ENCODE assay signal across 9 cellular contexts in genomic region chr5:157745041-157745456, GRCh38. TPM values are rescaled to one million over a fixed set of nuclear protein-coding genes. Genes with fewer than 3 reads are reported as not detected.
DNase-seq lines count a peak whose midpoint lies in the region; ATAC-seq lines count a peak whose summit lies in the region.
"Had no signal": no experiment of that assay in that cellular context is flagged by ENCODE, and none has a peak within 500 bp of the region (broad histone marks: within the 10 kb centered on the region; RNA-seq: fewer than 3 reads in every experiment).

No MANE protein-coding gene starts in this region.

- ATAC-seq in aorta (ENCODE audit: low FRiP score) = no peak
- no peak for ATAC-seq in HG02870 (IDR thresholded peaks at IDR 0.05; ENCODE audit: unreplicated experiment)

- no peaks in the 10 kb centered on the region for H3K36me3 ChIP-seq in duodenal mucosa (ENCODE audit: control insufficient read depth in 1 of 2, insufficient read depth in 2 of 2, low read length in 2 of 2)
- H3K36me3 ChIP-seq in trophoblast cell (ENCODE audit: control insufficient read depth in 1 of 2, insufficient read depth in 2 of 2, low read length in 2 of 2) = no peaks in the 10 kb centered on the region
- no peaks in the 10 kb centered on the region for H3K36me3 ChIP-seq in aorta (ENCODE audit: control insufficient read depth in 1 of 2, insufficient read depth in 2 of 2, low read length in 1 of 2)

- H3K79me1 ChIP-seq in trophoblast cell (ENCODE audit: low read length) = peaks cover 7% of the 10 kb centered on the region

- no peak overlapping the region for H2BK120ac ChIP-seq in trophoblast cell (ENCODE audit: insufficient read depth, low read length, poor library complexity)

- no peak overlapping the region for H2BK5ac ChIP-seq in trophoblast cell (ENCODE audit: low read depth, low read length, poor library complexity)

- no peak overlapping the region for H3K14ac ChIP-seq in trophoblast cell (ENCODE audit: low read length)

- peak overlapping the region in 1 of 2 donors; percentile 66 for H3K9ac ChIP-seq in duodenal mucosa (ENCODE audit: low read depth in 1 of 2, low read length in 2 of 2)
- no peak overlapping the region for H3K9ac ChIP-seq in trophoblast cell (ENCODE audit: low read length)

- no peaks in the 10 kb centered on the region for H3K27me3 ChIP-seq in duodenal mucosa (ENCODE audit: control insufficient read depth in 1 of 2, insufficient read depth in 2 of 2, low read length in 2 of 2)
- H3K27me3 ChIP-seq in trophoblast cell (ENCODE audit: insufficient read depth, low read length) = no peaks in the 10 kb centered on the region
- no peaks in the 10 kb centered on the region for H3K27me3 ChIP-seq in aorta (ENCODE audit: control insufficient read depth in 1 of 2, insufficient read depth in 2 of 2, low read length in 1 of 2)

- H3K23ac ChIP-seq in trophoblast cell (ENCODE audit: low read length) = peak overlapping the region; percentile 76

- H3K9me3 ChIP-seq in duodenal mucosa (ENCODE audit: control insufficient read depth in 1 of 2, low read length in 2 of 2) (no peaks in the 10 kb centered on the region), trophoblast cell (ENCODE audit: insufficient read depth, low read depth, low read length) (no peaks in the 10 kb centered on the region), aorta (ENCODE audit: control insufficient read depth, low read length) (no peaks in the 10 kb centered on the region)

- H3K4me2 ChIP-seq in trophoblast cell (ENCODE audit: low read length) = peak overlapping the region; percentile 84

- DNase-seq in DMS 273 (lab: John Stamatoyannopoulos, UW; ENCODE audit: unreplicated experiment) (peak; percentile 68), NCI-H524 treated with DMSO at 0.1 percent for 48 hours (lab: John Stamatoyannopoulos, UW) (peak; percentile 66), trophoblast cell (peak in 1 of 2 donors; percentile 18), amniotic stem cell (lab: John Stamatoyannopoulos, UW) (no peak), aorta (no peak)
- DNase-seq in effector CD8-positive, alpha-beta T cell (lab: John Stamatoyannopoulos, UW) = no peak
- DNase-seq: NCI-H446 treated with DMSO at 0.1 percent for 48 hours had no signal

- no peak overlapping the region for H4K12ac ChIP-seq in trophoblast cell (ENCODE audit: low read depth, low read length)

- intact Hi-C loops in aorta (cut with DNase I) = loop anchor here in 1 of 2 donors (10.0 kb wide), 1 partner anchor 370 kb away; no protein-coding TSS in a partner anchor

- H2AFZ ChIP-seq in trophoblast cell (ENCODE audit: insufficient read depth, low read length, poor library complexity) = no peak overlapping the region

- no peak overlapping the region for H2BK12ac ChIP-seq in trophoblast cell (ENCODE audit: low read length)

- H3K18ac ChIP-seq in trophoblast cell (ENCODE audit: low read length) = no peak overlapping the region

- H3K4me1 ChIP-seq in duodenal mucosa (ENCODE audit: control insufficient read depth in 1 of 2, insufficient read depth in 2 of 2, low read length in 2 of 2) (peaks cover 8 to 13% of the 10 kb centered on the region in 2 donors), trophoblast cell (ENCODE audit: control insufficient read depth in 1 of 2, insufficient read depth in 2 of 2, low read length in 2 of 2) (peaks cover 0 to 7% of the 10 kb centered on the region in 2 experiments), aorta (ENCODE audit: control insufficient read depth in 1 of 2, insufficient read depth in 2 of 2, low read length in 2 of 2) (peaks cover 0 to 1% of the 10 kb centered on the region in 2 donors)

- H2AK5ac ChIP-seq in trophoblast cell (ENCODE audit: low read length) = no peak overlapping the region

- H3K4ac ChIP-seq in trophoblast cell (ENCODE audit: low read depth, low read length) = no peak overlapping the region

- H3K4me3 ChIP-seq in duodenal mucosa (ENCODE audit: low read depth in 1 of 2, low read length in 2 of 2) (peak overlapping the region; percentile 67 to 78), trophoblast cell (ENCODE audit: low read depth, low read length) (no peak overlapping the region), aorta (ENCODE audit: low read length in 2 of 2) (peak overlapping the region in 1 of 2 donors; percentile 95)

- no peak overlapping the region for H4K91ac ChIP-seq in trophoblast cell (ENCODE audit: low read depth, low read length)

- no CpG with 5 or more reads among the region's 4 CpGs for WGBS in trophoblast cell (ENCODE audit: extremely low coverage, insufficient coverage, insufficient read length)
- whole genome bisulfite sequencing in aorta, 2 donors = 54 to 61% methylated on average over 4 of the region's 4 CpGs

- H3K79me2 ChIP-seq in trophoblast cell (ENCODE audit: control insufficient read depth, insufficient read depth, low read length, poor library complexity) = peaks cover 6% of the 10 kb centered on the region

- H4K8ac ChIP-seq in trophoblast cell (ENCODE audit: low read depth, low read length) = no peak overlapping the region

- no peak overlapping the region for H3K27ac ChIP-seq in duodenal mucosa (ENCODE audit: low read depth, low read length)
- no peak overlapping the region for H3K27ac ChIP-seq in trophoblast cell (ENCODE audit: low read depth, low read length)
- H3K27ac ChIP-seq in aorta (ENCODE audit: low read depth in 1 of 2, low read length in 2 of 2) = no peak overlapping the region

RNA-seq across cellular contexts. Expression of gene LSM11, which starts 1.5 kb away (rescaled TPM):
- polyA plus RNA-seq in trophoblast cell (2013) = 2.7 and 3.0 TPM in 2 replicates
- total RNA-seq in aorta = 1 to 10 TPM; 5.2 to 5.9 TPM
- polyA plus RNA-seq in aorta = 1 to 10 TPM; 1.9 to 2.9 TPM

RNA-seq across cellular contexts. Expression of gene THG1L, which starts 13.8 kb away (rescaled TPM):
- 5.6 and 6.6 TPM in 2 replicates for polyA plus RNA-seq in trophoblast cell (2013)
- 1 to 10 TPM; 7.3 to 8.2 TPM for total RNA-seq in aorta
- polyA plus RNA-seq in aorta = 10 to 100 TPM in 1 of 2 donors, 1 to 10 TPM in 1; 9.8 to 13.5 TPM

Comparison
In these comparisons a context has a peak if more than half of its experiments do, and no peak if none do; other contexts are left out.
1. DNase-seq: peak in DMS 273 (single experiment) and NCI-H524 treated with DMSO at 0.1 percent for 48 hours (single experiment); none in effector CD8-positive, alpha-beta T cell (single experiment), amniotic stem cell (single experiment) and aorta (0 of 2).